Comparison of ENCODE assay signal across 8 cellular contexts in genomic region chr4:102501176-102501634, GRCh38. TPM values are rescaled to one million over a fixed set of nuclear protein-coding genes. Genes with fewer than 3 reads are reported as not detected.
A peak's percentile ranks its signal among the peaks of the same experiment; 100 is the strongest.
DNase-seq lines count a peak whose midpoint lies in the region; ATAC-seq and TF ChIP-seq lines count a peak whose summit lies in the region.

NFKB1 (plus strand) TSS chr4:102501359; CDS start chr4:102525519, 24,160 bp downstream.

- H3K4me3 Mint-ChIP-seq in activated CD4-positive, alpha-beta T cell treated with anti-CD3 and anti-CD28 coated beads, Interleukin-2, amount 10 ng/mL, durations not matched to agents 7 days and 5 days: peak within 1 kb of the TSS; percentile 98

- 0% methylated on average over 14 to 19 of the region's 60 CpGs for WGBS in lower leg skin, 2 donors

- peak within 1 kb of the TSS; percentile 95 for H3K27ac Mint-ChIP-seq in activated CD4-positive, alpha-beta T cell treated with anti-CD3 and anti-CD28 coated beads, Interleukin-2, amount 10 ng/mL, durations not matched to agents 7 days and 5 days

- CTCF ChIA-PET in activated CD4-positive, alpha-beta T cell treated with anti-CD3 and anti-CD28 coated beads, Interleukin-2, amount 10 ng/mL, durations not matched to agents 7 days and 5 days (lab: Charles Lee): interaction anchor here (1.0 to 1.5 kb wide), 5 partner anchors 11 to 304 kb away, joined by 3 to 4 read pairs (median 3); no protein-coding TSS in a partner anchor

- no peaks in the 10 kb centered on the region for H3K27me3 Mint-ChIP-seq in activated CD4-positive, alpha-beta T cell treated with anti-CD3 and anti-CD28 coated beads, Interleukin-2, amount 10 ng/mL, durations not matched to agents 7 days and 5 days

- DNase-seq in DMS 273 (lab: John Stamatoyannopoulos, UW; ENCODE audit: unreplicated experiment) (peak; percentile 74), DMS 273 treated with DMSO at 0.1 percent for 48 hours (lab: John Stamatoyannopoulos, UW) (no peak), NCI-H1105 (lab: John Stamatoyannopoulos, UW) (peak; percentile 6), dedifferentiated amniotic fluid mesenchymal stem cell (ENCODE audit: extremely low spot score) (peak; percentile 25), lower leg skin (ENCODE audit: low spot score in 2 of 2) (peak; percentile 45 to 90)
- DNase-seq in activated CD4-positive, alpha-beta T cell treated with anti-CD3 and anti-CD28 coated beads, Interleukin-2, amount 10 ng/mL, durations not matched to agents 7 days and 5 days: peak; percentile 82
- DNase-seq in stimulated activated CD4-positive, alpha-beta T cell treated with anti-CD3 and anti-CD28 coated beads, TNF-alpha, amount 100 ng/mL, for 1 hour (ENCODE audit: low read depth in 3 of 3, low spot score in 1 of 3): peak; percentile 69 to 75 (median 74)

- TF ChIP-seq POLR2A in lower leg skin (IDR thresholded peaks at IDR 0.05): no peak

- no peak for TF ChIP-seq CTCF in lower leg skin (IDR thresholded peaks at IDR 0.05)

- H3K9me3 Mint-ChIP-seq in activated CD4-positive, alpha-beta T cell treated with anti-CD3 and anti-CD28 coated beads, Interleukin-2, amount 10 ng/mL, durations not matched to agents 7 days and 5 days: peaks cover 7% of the 10 kb centered on the region

- intact Hi-C loops in lower leg skin (cut with DNase I; ENCODE audit: low total_unique reads): loop anchor here (5.0 kb wide), 1 partner anchor 326 kb away; the partner anchor contains the start of gene UBE2D3

- H3K4me3 ChIP-seq in lower leg skin (ENCODE audit: low read depth, poor library complexity, severe bottlenecking): peak within 1 kb of the TSS; percentile 89

- H3K4me1 Mint-ChIP-seq in activated CD4-positive, alpha-beta T cell treated with anti-CD3 and anti-CD28 coated beads, Interleukin-2, amount 10 ng/mL, durations not matched to agents 7 days and 5 days: peaks cover 28% of the 10 kb centered on the region

- POLR2A ChIA-PET in activated CD4-positive, alpha-beta T cell treated with anti-CD3 and anti-CD28 coated beads, Interleukin-2, amount 10 ng/mL, durations not matched to agents 7 days and 5 days (lab: Charles Lee): interaction anchor here (0.6 kb wide), 1 partner anchor 31 kb away, joined by 3 read pairs; no protein-coding TSS in a partner anchor

- H3K36me3 Mint-ChIP-seq in activated CD4-positive, alpha-beta T cell treated with anti-CD3 and anti-CD28 coated beads, Interleukin-2, amount 10 ng/mL, durations not matched to agents 7 days and 5 days (ENCODE audit: low read depth): peaks cover 32% of the 10 kb centered on the region

- ATAC-seq in HG02623 (IDR thresholded peaks at IDR 0.05; ENCODE audit: unreplicated experiment): peak; percentile 65

RNA-seq across cellular contexts. Expression of gene NFKB1, which starts in this region (rescaled TPM):
- total RNA-seq in activated CD4-positive, alpha-beta T cell treated with anti-CD3 and anti-CD28 coated beads, Interleukin-2, amount 10 ng/mL, durations not matched to agents 7 days and 5 days: 100 to 1,000 TPM; 135 to 142 TPM
- total RNA-seq in lower leg skin: 10 to 100 TPM; 37.9 to 45.5 (median 43.4) TPM
